28 cellular contexts compared by ENCODE assay signal in genomic region chr2:78535395-78535794, GRCh38.
"Had no signal": no experiment of that assay in that cellular context is flagged by ENCODE, and none has a peak within 500 bp of the region (broad histone marks: within the 10 kb centered on the region; RNA-seq: fewer than 3 reads in every experiment).

No MANE protein-coding gene starts in this region.

- DNase-seq: activated B cell treated with CpG ODN at 0.5 μM for 24 hours; activated CD4-positive, alpha-beta memory T cell treated with anti-CD3 and anti-CD28 coated beads for 36 hours; activated CD4-positive, alpha-beta T cell treated with anti-CD3 and anti-CD28 coated beads for 36 hours; activated CD4-positive, alpha-beta T cell treated with anti-CD3 and anti-CD28 coated beads, Interleukin-2, amount 10 ng/mL, durations not matched to agents 24 days and 14 days; activated CD4-positive, CD25-positive, alpha-beta regulatory T cell treated with anti-CD3 and anti-CD28 coated beads, Interleukin-2, amount 50 U/mL, for 72 hours; activated CD8-positive, alpha-beta memory T cell treated with anti-CD3 and anti-CD28 coated beads, Interleukin-2, amount 10 ng/mL, durations not matched to agents 7 days and 5 days; activated CD8-positive, alpha-beta memory T cell treated with anti-CD3 and anti-CD28 coated beads, Interleukin-2, amount 50 U/mL, for 4 hours; activated CD8-positive, alpha-beta T cell treated with anti-CD3 and anti-CD28 coated beads, Interleukin-2, amount 10 ng/mL, durations not matched to agents 7 days and 5 days; activated effector memory CD4-positive, alpha-beta T cell treated with anti-CD3 and anti-CD28 coated beads, Interleukin-2, amount 50 U/mL, for 16 hours; activated naive CD4-positive, alpha-beta T cell treated with anti-CD3 and anti-CD28 coated beads for 36 hours; activated naive CD8-positive, alpha-beta T cell treated with anti-CD3 and anti-CD28 coated beads for 36 hours; activated naive CD8-positive, alpha-beta T cell treated with anti-CD3 and anti-CD28 coated beads, Interleukin-2, amount 50 U/mL, for 24 hours; activated T-cell treated with anti-CD3 and anti-CD28 coated beads, Interleukin-2, amount 50 U/mL, for 1 hour; activated T-cell treated with anti-CD3 and anti-CD28 coated beads, Interleukin-2, amount 50 U/mL, for 48 hours; adrenal gland; amygdala; aorta; body of pancreas; caudate nucleus; cortex of kidney; dermis blood vessel endothelial cell; effector CD4-positive, alpha-beta T cell; effector memory CD8-positive, alpha-beta T cell; esophagus squamous epithelium; head of caudate nucleus; hippocampal formation; T1000; WERI-Rb-1 had no signal

- ATAC-seq: activated CD4-positive, alpha-beta T cell treated with anti-CD3 and anti-CD28 coated beads for 36 hours; activated CD8-positive, alpha-beta memory T cell treated with anti-CD3 and anti-CD28 coated beads, Interleukin-2, amount 10 ng/mL, durations not matched to agents 7 days and 5 days; activated CD8-positive, alpha-beta T cell treated with anti-CD3 and anti-CD28 coated beads, Interleukin-2, amount 10 ng/mL, durations not matched to agents 7 days and 5 days; activated naive CD8-positive, alpha-beta T cell treated with anti-CD3 and anti-CD28 coated beads, Interleukin-2, amount 50 U/mL, for 24 hours; body of pancreas; effector memory CD8-positive, alpha-beta T cell had no signal
